ENCODE assay signal across 10 cellular contexts in the genomic region with DNA sequence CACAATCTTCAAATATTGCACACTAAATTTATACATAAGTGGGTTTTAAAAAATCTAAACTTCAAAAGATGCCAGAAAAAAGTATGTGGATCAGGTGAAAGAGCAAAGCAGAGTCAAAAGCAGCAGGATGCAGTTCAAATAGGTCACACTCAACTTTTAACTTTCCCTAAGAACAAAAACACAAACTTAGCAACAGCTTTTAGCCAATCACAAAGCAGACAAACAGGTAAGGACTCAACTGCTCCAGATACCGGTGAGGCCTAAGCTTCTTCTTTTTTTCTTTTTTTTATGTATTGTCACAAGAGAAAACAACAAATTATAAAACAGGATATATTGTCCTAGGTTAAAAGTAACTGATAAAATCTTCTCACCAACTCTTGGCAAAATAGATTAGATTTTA.
"Had no signal": no experiment of that assay in that cellular context is flagged by ENCODE, and none has a peak within 500 bp of the region (broad histone marks: within the 10 kb centered on the region; RNA-seq: fewer than 3 reads in every experiment).

No MANE protein-coding gene starts in this region.

- H3K4me3 Mint-ChIP-seq: activated B cell treated with CpG ODN at 0.5 μM for 24 hours, nephron progenitor cell had no signal

- H3K27me3 Mint-ChIP-seq: activated B cell treated with CpG ODN at 0.5 μM for 24 hours; stimulated activated naive CD8-positive, alpha-beta T cell treated with anti-CD3 and anti-CD28 coated beads, Interleukin-15, amount 100 ng/mL, for 72 hours had no signal

- H3K4me3 ChIP-seq: heart right ventricle had no signal

- H3K36me3 ChIP-seq: heart right ventricle had no signal

- H3K9ac ChIP-seq: SK-N-SH had no signal

- H3K4me2 ChIP-seq: SK-N-SH had no signal

- H3K9me3 Mint-ChIP-seq: activated B cell treated with CpG ODN at 0.5 μM for 24 hours; activated naive CD4-positive, alpha-beta T cell treated with anti-CD3 and anti-CD28 coated beads, Interleukin-2, amount 50 U/mL, for 72 hours; nephron progenitor cell; stimulated activated naive CD8-positive, alpha-beta T cell treated with anti-CD3 and anti-CD28 coated beads, Interleukin-15, amount 100 ng/mL, for 72 hours had no signal

- H3K27ac ChIP-seq: heart right ventricle had no signal

- ATAC-seq: activated naive CD4-positive, alpha-beta T cell treated with anti-CD3 and anti-CD28 coated beads, Interleukin-2, amount 50 U/mL, for 72 hours; heart right ventricle; stimulated activated naive CD8-positive, alpha-beta T cell treated with anti-CD3 and anti-CD28 coated beads, Interleukin-15, amount 100 ng/mL, for 72 hours had no signal

- H3K36me3 Mint-ChIP-seq: activated naive CD4-positive, alpha-beta T cell treated with anti-CD3 and anti-CD28 coated beads, Interleukin-2, amount 50 U/mL, for 72 hours had no signal

- H3K9me3 ChIP-seq: heart right ventricle, SK-N-SH had no signal

- DNase-seq: activated B cell treated with CpG ODN at 0.5 μM for 24 hours; foreskin melanocyte; heart right ventricle; nephron progenitor cell; retina; SK-N-SH; stimulated activated CD4-positive, alpha-beta T cell treated with anti-CD3 and anti-CD28 coated beads, Interleukin-15, amount 100 ng/mL, for 24 hours; stimulated activated CD4-positive, alpha-beta T cell treated with anti-CD3 and anti-CD28 coated beads, Interleukin-4, amount 100 ng/mL, for 4 hours; stimulated activated naive CD8-positive, alpha-beta T cell treated with anti-CD3 and anti-CD28 coated beads, Interleukin-15, amount 100 ng/mL, for 72 hours had no signal

- H3K27ac Mint-ChIP-seq: activated B cell treated with CpG ODN at 0.5 μM for 24 hours; nephron progenitor cell; stimulated activated naive CD8-positive, alpha-beta T cell treated with anti-CD3 and anti-CD28 coated beads, Interleukin-15, amount 100 ng/mL, for 72 hours had no signal

- H3K27me3 ChIP-seq: heart right ventricle had no signal
